In the genomic region with DNA sequence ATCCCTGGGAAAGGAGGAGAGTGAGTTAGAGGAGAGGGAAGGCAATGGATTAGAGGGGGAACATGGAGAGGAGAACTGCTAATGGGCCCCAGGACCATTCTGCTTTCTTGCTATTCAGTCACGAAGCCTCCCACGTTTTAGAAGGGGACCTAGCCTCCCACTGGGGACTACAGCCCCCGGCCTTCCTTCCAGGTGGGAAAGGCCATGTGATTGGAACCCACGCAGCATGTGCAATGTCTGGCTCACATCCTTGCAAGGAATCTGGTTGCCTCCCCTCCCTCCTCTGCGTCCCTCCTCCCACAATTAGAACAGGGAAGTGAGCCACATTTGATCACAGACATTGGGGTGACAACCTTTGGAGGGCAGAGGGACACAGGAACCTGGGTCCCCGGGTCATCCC, we compare ENCODE assay signal across 29 cellular contexts.
"Had no signal": no experiment of that assay in that cellular context is flagged by ENCODE, and none has a peak within 500 bp of the region (broad histone marks: within the 10 kb centered on the region; RNA-seq: fewer than 3 reads in every experiment).

No MANE protein-coding gene starts in this region.

- H3K9me3 ChIP-seq: stomach, suprapubic skin, testis, thoracic aorta, thyroid gland, tibial artery, tibial nerve, transverse colon, upper lobe of left lung, upper lobe of right lung, uterus, vagina had no signal

- H3K36me3 ChIP-seq: thoracic aorta, thyroid gland, transverse colon, uterus had no signal

- ATAC-seq: stimulated activated effector memory CD8-positive, alpha-beta T cell treated with anti-CD3 and anti-CD28 coated beads, Interleukin-12 subunit alpha, Interleukin-12 subunit beta, amount 100 ng/mL, for 72 hours; stimulated activated memory B cell treated with anti-CD40 and anti-IgM and Interleukin-4, amounts not matched to agents 10 μg/mL and 1 μg/mL and 100 μg/mL, for 72 hours; stimulated activated naive B cell treated with anti-CD40 and anti-IgM and Interleukin-4, amounts not matched to agents 10 μg/mL and 1 μg/mL and 100 μg/mL, for 72 hours; stimulated activated naive CD8-positive, alpha-beta T cell treated with anti-CD3 and anti-CD28 coated beads, Interleukin-15, amount 100 ng/mL, for 72 hours; stimulated activated naive CD8-positive, alpha-beta T cell treated with anti-CD3 and anti-CD28 coated beads, Interleukin-15, Interleukin-2, amounts not matched to agents 100 U/mL and 50 U/mL, for 24 hours; upper lobe of right lung had no signal

- H3K27ac ChIP-seq: stomach, suprapubic skin, testis, thoracic aorta, thyroid gland, tibial artery, tibial nerve, transverse colon, upper lobe of left lung, upper lobe of right lung, uterus, vagina had no signal

- H3K4me3 ChIP-seq: stomach, suprapubic skin, testis, thoracic aorta, thyroid gland, tibial artery, tibial nerve, transverse colon, upper lobe of left lung, upper lobe of right lung, uterus, vagina had no signal

- H3K27me3 ChIP-seq: stomach, suprapubic skin, testis, thyroid gland, tibial artery, tibial nerve, transverse colon, upper lobe of left lung, upper lobe of right lung, uterus, vagina had no signal

- H3K27me3 Mint-ChIP-seq: stimulated activated memory B cell treated with anti-CD40 and anti-IgM and Interleukin-4, amounts not matched to agents 10 μg/mL and 1 μg/mL and 100 μg/mL, for 72 hours; stimulated activated naive B cell treated with anti-CD40 and anti-IgM and Interleukin-4, amounts not matched to agents 10 μg/mL and 1 μg/mL and 100 μg/mL, for 72 hours; stimulated activated naive CD8-positive, alpha-beta T cell treated with anti-CD3 and anti-CD28 coated beads, Interleukin-15, amount 100 ng/mL, for 72 hours; stimulated activated naive CD8-positive, alpha-beta T cell treated with anti-CD3 and anti-CD28 coated beads, Interleukin-15, Interleukin-2, amounts not matched to agents 100 ng/mL and 50 ng/mL, for 24 hours; type B pancreatic cell had no signal

- H3K9me3 Mint-ChIP-seq: stimulated activated effector memory CD8-positive, alpha-beta T cell treated with anti-CD3 and anti-CD28 coated beads, Interleukin-12 subunit alpha, Interleukin-12 subunit beta, amount 100 ng/mL, for 72 hours; stimulated activated naive CD8-positive, alpha-beta T cell treated with anti-CD3 and anti-CD28 coated beads, Interleukin-15, amount 100 ng/mL, for 72 hours; stimulated activated naive CD8-positive, alpha-beta T cell treated with anti-CD3 and anti-CD28 coated beads, Interleukin-15, Interleukin-2, amounts not matched to agents 100 ng/mL and 50 ng/mL, for 24 hours; type B pancreatic cell had no signal

- H3K4me1 ChIP-seq: stomach, suprapubic skin, testis, thyroid gland, tibial artery, tibial nerve, transverse colon, upper lobe of left lung, upper lobe of right lung, uterus, vagina had no signal

- FAIRE-seq: urothelium cell line had no signal

- H3K27ac Mint-ChIP-seq: stimulated activated effector memory CD8-positive, alpha-beta T cell treated with anti-CD3 and anti-CD28 coated beads, Interleukin-12 subunit alpha, Interleukin-12 subunit beta, amount 100 ng/mL, for 72 hours; stimulated activated memory B cell treated with anti-CD40 and anti-IgM and Interleukin-4, amounts not matched to agents 10 μg/mL and 1 μg/mL and 100 μg/mL, for 72 hours; stimulated activated naive B cell treated with anti-CD40 and anti-IgM and Interleukin-4, amounts not matched to agents 10 μg/mL and 1 μg/mL and 100 μg/mL, for 72 hours; stimulated activated naive CD8-positive, alpha-beta T cell treated with anti-CD3 and anti-CD28 coated beads, Interleukin-15, Interleukin-2, amounts not matched to agents 100 ng/mL and 50 ng/mL, for 24 hours; type B pancreatic cell had no signal

- H3K4me3 Mint-ChIP-seq: stimulated activated effector memory CD8-positive, alpha-beta T cell treated with anti-CD3 and anti-CD28 coated beads, Interleukin-12 subunit alpha, Interleukin-12 subunit beta, amount 100 ng/mL, for 72 hours; stimulated activated memory B cell treated with anti-CD40 and anti-IgM and Interleukin-4, amounts not matched to agents 10 μg/mL and 1 μg/mL and 100 μg/mL, for 72 hours; stimulated activated naive B cell treated with anti-CD40 and anti-IgM and Interleukin-4, amounts not matched to agents 10 μg/mL and 1 μg/mL and 100 μg/mL, for 72 hours; stimulated activated naive CD8-positive, alpha-beta T cell treated with anti-CD3 and anti-CD28 coated beads, Interleukin-15, amount 100 ng/mL, for 72 hours; stimulated activated naive CD8-positive, alpha-beta T cell treated with anti-CD3 and anti-CD28 coated beads, Interleukin-15, Interleukin-2, amounts not matched to agents 100 ng/mL and 50 ng/mL, for 24 hours; type B pancreatic cell had no signal

- DNase-seq: stimulated activated CD4-positive, alpha-beta T cell treated with anti-CD3 and anti-CD28 coated beads, Interleukin-2, amount 100 ng/mL, for 48 hours; stimulated activated CD4-positive, alpha-beta T cell treated with anti-CD3 and anti-CD28 coated beads, Interleukin-4, amount 100 ng/mL, for 1 hour; stimulated activated CD4-positive, alpha-beta T cell treated with anti-CD3 and anti-CD28 coated beads, Interleukin-4, amount 100 ng/mL, for 24 hours; stimulated activated CD4-positive, alpha-beta T cell treated with anti-CD3 and anti-CD28 coated beads, Interleukin-4, amount 100 ng/mL, for 4 hours; stimulated activated CD8-positive, alpha-beta memory T cell treated with anti-CD3 and anti-CD28 coated beads, Interleukin-4, amount 100 ng/mL, for 48 hours; stimulated activated naive B cell treated with anti-CD40 and anti-IgM and Interleukin-4, amounts not matched to agents 10 μg/mL and 1 μg/mL and 100 μg/mL, for 72 hours; stimulated activated naive CD4-positive, alpha-beta T cell; stimulated activated naive CD4-positive, alpha-beta T cell treated with Interleukin-2 at 50 U/mL for 16 hours; stimulated activated naive CD8-positive, alpha-beta T cell treated with anti-CD3 and anti-CD28 coated beads, Interleukin-15, amount 100 ng/mL, for 72 hours; stimulated activated naive CD8-positive, alpha-beta T cell treated with anti-CD3 and anti-CD28 coated beads, Interleukin-15, Interleukin-2, amounts not matched to agents 100 U/mL and 50 U/mL, for 24 hours; stomach; substantia nigra; testis; thyroid gland; tibial artery; transverse colon; trophoblast cell; upper lobe of right lung; uterus had no signal

- H3K4me1 Mint-ChIP-seq: stimulated activated memory B cell treated with anti-CD40 and anti-IgM and Interleukin-4, amounts not matched to agents 10 μg/mL and 1 μg/mL and 100 μg/mL, for 72 hours; stimulated activated naive B cell treated with anti-CD40 and anti-IgM and Interleukin-4, amounts not matched to agents 10 μg/mL and 1 μg/mL and 100 μg/mL, for 72 hours; stimulated activated naive CD8-positive, alpha-beta T cell treated with anti-CD3 and anti-CD28 coated beads, Interleukin-15, amount 100 ng/mL, for 72 hours had no signal
